Comparison of ENCODE assay signal across 8 cellular contexts in the genomic region with DNA sequence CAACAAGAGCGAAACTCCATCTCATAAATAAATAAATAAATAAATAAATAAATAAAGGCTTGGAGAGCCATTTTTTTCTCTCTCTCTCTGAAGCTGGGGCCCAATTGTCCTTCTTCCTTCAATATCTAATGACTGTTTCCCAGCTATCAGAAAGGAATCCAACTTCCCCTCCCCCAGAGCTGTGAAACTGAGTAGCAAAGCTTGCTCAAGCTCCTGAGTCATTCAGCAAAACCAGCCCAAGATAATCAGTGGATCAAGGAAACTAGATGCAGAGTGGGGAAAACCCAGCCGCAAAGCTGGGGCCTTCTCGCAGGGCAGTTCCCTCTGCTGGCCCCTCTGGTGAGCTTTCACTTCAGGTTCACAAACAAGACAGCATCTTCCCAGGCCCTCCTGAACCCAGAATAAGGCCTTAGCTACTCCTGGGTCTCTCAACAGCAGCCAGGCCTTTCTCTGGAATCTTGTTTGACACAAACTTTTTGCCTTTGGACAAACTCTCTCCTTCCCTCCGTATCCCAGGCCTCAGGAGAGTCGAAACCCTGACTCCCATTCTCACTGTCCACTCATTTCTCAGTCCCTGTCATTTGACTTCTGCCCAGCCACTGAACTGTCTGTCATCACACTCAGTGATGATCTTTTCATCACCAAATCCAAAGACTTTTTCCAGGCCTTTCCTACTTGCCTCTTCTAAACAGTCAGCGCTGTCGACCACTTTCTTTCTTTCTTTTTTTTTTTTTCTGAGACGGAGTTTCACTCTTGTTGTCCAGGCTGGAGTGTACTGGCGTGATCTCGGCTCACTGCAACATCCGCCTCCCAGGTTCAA. TPM values are rescaled to one million over a fixed set of nuclear protein-coding genes. Genes with fewer than 3 reads are reported as not detected.
DNase-seq lines count a peak whose midpoint lies in the region; ATAC-seq, FAIRE-seq and TF ChIP-seq lines count a peak whose summit lies in the region.

No MANE protein-coding gene starts in this region.

- H3K4me3 ChIP-seq in H1 (ENCODE audit: extremely low read depth in 1 of 4, insufficient read depth in 2 of 4, low read depth in 3 of 4, low read length in 4 of 4) (no peak overlapping the region), mucosa of stomach (ENCODE audit: low read length) (no peak overlapping the region)

- H3K27me3 ChIP-seq in H1 (replicated peaks in 1 of 4; ENCODE audit: control insufficient read depth in 3 of 4, extremely low read depth in 1 of 4, insufficient read depth in 3 of 4, low read length in 3 of 4) (no peaks in the 10 kb centered on the region), mucosa of stomach (ENCODE audit: control insufficient read depth, insufficient read depth, low read length) (no peaks in the 10 kb centered on the region)

- no peaks in the 10 kb centered on the region for H3K79me1 ChIP-seq in H1 (ENCODE audit: low read depth, low read length)

- DNase-seq in ELR (ENCODE audit: low read depth) = peak; percentile 100
- peak; percentile 95 for DNase-seq in H4 (ENCODE audit: low spot score)
- DNase-seq in MV-4-11 (lab: John Stamatoyannopoulos, UW) = peak; percentile 98
- DNase-seq in activated CD8-positive, alpha-beta T cell treated with anti-CD3 and anti-CD28 coated beads for 36 hours = peak; percentile 96
- no peak for DNase-seq in H1 (ENCODE audit: low read depth in 1 of 2, low spot score in 2 of 2)
- peak; percentile 70 to 72 for DNase-seq in stimulated activated CD8-positive, alpha-beta memory T cell treated with anti-CD3 and anti-CD28 coated beads, Interleukin-7, amount 100 ng/mL, for 4 hours (ENCODE audit: low read depth in 2 of 2)
- no peak for DNase-seq in NCI-H1092 treated with DMSO at 0.1 percent for 48 hours (lab: John Stamatoyannopoulos, UW)

- H3K18ac ChIP-seq in H1 (ENCODE audit: extremely low read depth, low read length) = peak overlapping the region; percentile 38; the same call in 1 of the 2 replicates

- peak; percentile 80 for ATAC-seq in activated CD8-positive, alpha-beta T cell treated with anti-CD3 and anti-CD28 coated beads for 36 hours

- no peak overlapping the region for H3K56ac ChIP-seq in H1 (replicated peaks; ENCODE audit: insufficient read length, low read depth, low read length)

- H3K27ac Mint-ChIP-seq in activated CD8-positive, alpha-beta T cell treated with anti-CD3 and anti-CD28 coated beads for 36 hours = peak overlapping the region; percentile 95

- H3K4me1 Mint-ChIP-seq in activated CD8-positive, alpha-beta T cell treated with anti-CD3 and anti-CD28 coated beads for 36 hours (ENCODE audit: low read depth) = peaks cover 66% of the 10 kb centered on the region

- peak; percentile 20 to 41; a peak in 3 of 4 replicates for TF ChIP-seq RAD21 in H1 (IDR thresholded peaks at IDR 0.05 in 1 of 2, conservative IDR thresholded peaks at IDR 0.05 in 1 of 2; ENCODE audit: low read depth in 2 of 2, low read length in 2 of 2)

- no peak overlapping the region; a peak in 1 of 7 replicates for H3K9ac ChIP-seq in H1 (replicated peaks in 1 of 4; ENCODE audit: extremely low read depth in 1 of 4, low read depth in 3 of 4, low read length in 3 of 4)
- peak overlapping the region; percentile 51 for H3K9ac ChIP-seq in mucosa of stomach (ENCODE audit: low read length)

- peak overlapping the region; percentile 62 for H3K4me3 Mint-ChIP-seq in activated CD8-positive, alpha-beta T cell treated with anti-CD3 and anti-CD28 coated beads for 36 hours

- H2BK15ac ChIP-seq in H1 (ENCODE audit: low read length) = 0 out of 2 replicates have a peak overlapping the region, but pooled peaks have one; percentile 40

- 82% methylated on average over 8 of the region's 11 CpGs; no CpG with 5 or more reads in 1 of the 2 experiments for WGBS in H1 (ENCODE audit: extremely low coverage in 1 of 2, insufficient coverage in 1 of 2, insufficient read length in 1 of 2, insufficient replicate concordance in 2 of 2, low coverage in 1 of 2, low lambda C conversion rate in 2 of 2, missing lambda C conversion rate in 1 of 2), 2 experiments

- H3K9me3 ChIP-seq in H1 (ENCODE audit: insufficient read depth in 2 of 2, low read depth in 1 of 2, low read length in 1 of 2) (no peaks in the 10 kb centered on the region), mucosa of stomach (ENCODE audit: control insufficient read depth, low read length) (no peaks in the 10 kb centered on the region)

- peak overlapping the region; percentile 94 for H2AFZ ChIP-seq in H1 (ENCODE audit: low read length)

- intact Hi-C loops in activated CD8-positive, alpha-beta T cell treated with anti-CD3 and anti-CD28 coated beads for 36 hours (cut with micrococcal nuclease) = loop anchor here (2.0 kb wide), 1 partner anchor 15 kb away; no protein-coding TSS in a partner anchor

- no peak for TF ChIP-seq EP300 in H1 (IDR thresholded peaks at IDR 0.05; ENCODE audit: borderline replicate concordance in 1 of 2, low read depth in 2 of 2, low read length in 2 of 2)

- CTCF ChIA-PET in activated CD8-positive, alpha-beta T cell treated with anti-CD3 and anti-CD28 coated beads for 36 hours (lab: Charles Lee) = interaction anchor here (0.8 to 10.5 kb wide), 11 partner anchors 8 to 166 kb away, joined by 3 to 116 read pairs (median 5); partner anchors contain the start of gene PTP4A2
- CTCF ChIA-PET in H1 (lab: Charles Lee; ENCODE audit: partially characterized antibody) = interaction anchor here (1.1 to 3.4 kb wide), 10 partner anchors 9 to 167 kb away, joined by 3 to 27 read pairs (median 8); partner anchors contain the start of genes PTP4A2 and SPOCD1

- peak; percentile 13 for TF ChIP-seq CTCF in activated CD8-positive, alpha-beta T cell treated with anti-CD3 and anti-CD28 coated beads for 36 hours (IDR thresholded peaks at IDR 0.05)
- peak; percentile 5 to 23 (median 13); a peak in 3 of 4 replicates for TF ChIP-seq CTCF in H1 (IDR thresholded peaks at IDR 0.05; ENCODE audit: control extremely low read depth in 1 of 3, insufficient read depth in 1 of 3, low read depth in 1 of 3, low read length in 3 of 3)

- no peaks in the 10 kb centered on the region for H3K9me3 Mint-ChIP-seq in activated CD8-positive, alpha-beta T cell treated with anti-CD3 and anti-CD28 coated beads for 36 hours

- H3K36me3 Mint-ChIP-seq in activated CD8-positive, alpha-beta T cell treated with anti-CD3 and anti-CD28 coated beads for 36 hours (ENCODE audit: low read depth) = no peaks in the 10 kb centered on the region

- H2AK5ac ChIP-seq in H1 (ENCODE audit: low read depth, low read length) = no peak overlapping the region

- H3K23ac ChIP-seq in H1 (ENCODE audit: insufficient read length) = no peak overlapping the region

- H4K91ac ChIP-seq in H1 (replicated peaks; ENCODE audit: insufficient read length, low read length) = no peak overlapping the region

- peak overlapping the region; percentile 39 for H2BK120ac ChIP-seq in H1 (replicated peaks; ENCODE audit: low read depth, low read length)

- H3K36me3 ChIP-seq in H1 (ENCODE audit: control insufficient read depth in 2 of 4, insufficient read depth in 4 of 4, low read length in 3 of 4) (no peaks in the 10 kb centered on the region), mucosa of stomach (ENCODE audit: control insufficient read depth, insufficient read depth, low read length) (no peaks in the 10 kb centered on the region)

- H3K14ac ChIP-seq in H1 (ENCODE audit: insufficient read length) = no peak overlapping the region

- no peaks in the 10 kb centered on the region; the same call in 1 of the 2 replicates for H3K23me2 ChIP-seq in H1 (ENCODE audit: low read depth, low read length)

- 0 out of 2 replicates have a peak overlapping the region, but pooled peaks have one; percentile 32 for H2BK20ac ChIP-seq in H1 (ENCODE audit: low read length)

- no peak overlapping the region for H2BK5ac ChIP-seq in H1 (ENCODE audit: low read depth, low read length)

- peaks cover 7 to 19% (median 12%) of the 10 kb centered on the region in 4 experiments; a peak in 6 of 7 replicates for H3K4me1 ChIP-seq in H1 (replicated peaks in 1 of 4; ENCODE audit: control insufficient read depth in 3 of 4, insufficient read depth in 4 of 4, low read length in 3 of 4)
- peaks cover 33% of the 10 kb centered on the region for H3K4me1 ChIP-seq in mucosa of stomach (ENCODE audit: control insufficient read depth, insufficient read depth, low read length)

- no peak for TF ChIP-seq POLR2A in H1 (IDR thresholded peaks at IDR 0.05; ENCODE audit: control extremely low read depth in 1 of 2, low read depth in 2 of 2, low read length in 2 of 2)

- no peaks in the 10 kb centered on the region for H3K27me3 Mint-ChIP-seq in activated CD8-positive, alpha-beta T cell treated with anti-CD3 and anti-CD28 coated beads for 36 hours

- H4K5ac ChIP-seq in H1 (ENCODE audit: insufficient read length, low read depth, low read length) = no peak overlapping the region

- 0 out of 2 replicates have a peak overlapping the region, but pooled peaks have one; percentile 51 for H3K27ac ChIP-seq in H1 (ENCODE audit: low read depth, low read length)

- no peak overlapping the region for H3K4ac ChIP-seq in H1 (replicated peaks; ENCODE audit: insufficient read length, low read depth, low read length)

- H4K8ac ChIP-seq in H1 (ENCODE audit: extremely low read depth, insufficient read depth, low read length) = peak overlapping the region; percentile 28; the same call in 1 of the 2 replicates

- H3K79me2 ChIP-seq in H1 (ENCODE audit: control insufficient read depth in 1 of 2, insufficient read depth in 2 of 2, low read length in 2 of 2) = no peaks in the 10 kb centered on the region

- H3K4me2 ChIP-seq in H1 (ENCODE audit: insufficient read depth in 1 of 2, low read depth in 2 of 2, low read length in 2 of 2) = peak overlapping the region in 1 of 2 experiments; percentile 28; a peak in 2 of 4 replicates

- FAIRE-seq in H1 (lab: Jason Lieb, UNC) = no peak

- no peak overlapping the region for H2BK12ac ChIP-seq in H1 (ENCODE audit: low read depth, low read length)

- POLR2A ChIA-PET in activated CD8-positive, alpha-beta T cell treated with anti-CD3 and anti-CD28 coated beads for 36 hours (lab: Charles Lee) = interaction anchor here (1.1 to 7.7 kb wide), 10 partner anchors 8 to 142 kb away, joined by 3 to 120 read pairs (median 4); partner anchors contain the start of gene PTP4A2
- POLR2A ChIA-PET in H1 (lab: Charles Lee; ENCODE audit: partially characterized antibody) = interaction anchor here (0.7 to 5.8 kb wide), 5 partner anchors 13 to 110 kb away, joined by 3 to 61 read pairs (median 4); partner anchors contain the start of gene PTP4A2

- H4K20me1 ChIP-seq in H1 (replicated peaks in 1 of 2; ENCODE audit: control insufficient read depth in 1 of 2, insufficient read depth in 2 of 2, low read length in 2 of 2) = no peaks in the 10 kb centered on the region

RNA-seq across cellular contexts. Expression of gene PTP4A2, which starts 18.0 kb away (rescaled TPM):
- 303 and 310 TPM in 2 replicates for total RNA-seq in H4 (2014; rRNA removed; shearing (Covaris generic))
- 100 to 1,000 TPM; 273 to 296 TPM for total RNA-seq in activated CD8-positive, alpha-beta T cell treated with anti-CD3 and anti-CD28 coated beads for 36 hours
- 167 and 214 TPM in 2 replicates for total RNA-seq in H1 (2021; fragmentation: NEBNext Ultra II Directional; extraction: Animal tissue kit (Norgen Biotek cat#: 25700))
- 39.1 and 87.4 TPM in 2 replicates for polyA plus RNA-seq in H1 (2011; rRNA removed)
- 92.5 TPM for polyA plus RNA-seq in H1 (2011; cell fraction: cytosol; rRNA removed)
- polyA plus RNA-seq in H1 (2011; cell fraction: nucleus; rRNA removed) = 67.4 TPM
- 138 to 236 TPM (median 166 TPM) in 4 replicates for polyA plus RNA-seq in H1 (2012, experiment 1 of 2)
- 38.0 TPM for polyA plus RNA-seq in H1 (2012, experiment 2 of 2)
- polyA plus RNA-seq in H1 (2013, experiment 1 of 2) = 296 TPM
- polyA plus RNA-seq in H1 (2013, experiment 2 of 2) = 306 TPM
- polyA minus RNA-seq in H1 (2011; rRNA and poly(A)+ RNA removed) = 197 and 236 TPM in 2 replicates
- polyA minus RNA-seq in H1 (2011; cell fraction: cytosol; rRNA and poly(A)+ RNA removed) = 146 TPM
- 133 TPM for polyA minus RNA-seq in H1 (2011; cell fraction: nucleus; rRNA and poly(A)+ RNA removed)

RNA-seq across cellular contexts. Expression of gene KHDRBS1, which starts 57.5 kb away (rescaled TPM):
- total RNA-seq in H4 (2014; rRNA removed; shearing (Covaris generic)) = 67.7 and 75.3 TPM in 2 replicates
- 100 to 1,000 TPM; 201 to 203 TPM for total RNA-seq in activated CD8-positive, alpha-beta T cell treated with anti-CD3 and anti-CD28 coated beads for 36 hours
- total RNA-seq in H1 (2021; fragmentation: NEBNext Ultra II Directional; extraction: Animal tissue kit (Norgen Biotek cat#: 25700)) = 281 and 284 TPM in 2 replicates
- polyA plus RNA-seq in H1 (2011; rRNA removed) = 53.8 and 62.7 TPM in 2 replicates
- polyA plus RNA-seq in H1 (2011; cell fraction: cytosol; rRNA removed) = 64.7 TPM
- polyA plus RNA-seq in H1 (2011; cell fraction: nucleus; rRNA removed) = 110 TPM
- 171 to 223 TPM (median 192 TPM) in 4 replicates for polyA plus RNA-seq in H1 (2012, experiment 1 of 2)
- 72.6 TPM for polyA plus RNA-seq in H1 (2012, experiment 2 of 2)
- 218 TPM for polyA plus RNA-seq in H1 (2013, experiment 1 of 2)
- 211 TPM for polyA plus RNA-seq in H1 (2013, experiment 2 of 2)
- 49.3 and 53.9 TPM in 2 replicates for polyA minus RNA-seq in H1 (2011; rRNA and poly(A)+ RNA removed)
- polyA minus RNA-seq in H1 (2011; cell fraction: cytosol; rRNA and poly(A)+ RNA removed) = 93.5 TPM
- polyA minus RNA-seq in H1 (2011; cell fraction: nucleus; rRNA and poly(A)+ RNA removed) = 69.0 TPM

Comparison
In these comparisons a context has a peak if more than half of its experiments do, and no peak if none do; other contexts are left out.
1. DNase-seq: peak in ELR (single experiment), H4 (single experiment), MV-4-11 (single experiment), activated CD8-positive, alpha-beta T cell treated with anti-CD3 and anti-CD28 coated beads for 36 hours (single experiment) and stimulated activated CD8-positive, alpha-beta memory T cell treated with anti-CD3 and anti-CD28 coated beads, Interleukin-7, amount 100 ng/mL, for 4 hours (2 of 2); none in H1 (0 of 2) and NCI-H1092 treated with DMSO at 0.1 percent for 48 hours (single experiment).